ENCODE assay signal across 10 cellular contexts in genomic region chr19:6062274-6062673, GRCh38. TPM values are rescaled to one million over a fixed set of nuclear protein-coding genes. Genes with fewer than 3 reads are reported as not detected.
DNase-seq lines count a peak whose midpoint lies in the region; ATAC-seq and TF ChIP-seq lines count a peak whose summit lies in the region.
"Had no signal": no experiment of that assay in that cellular context is flagged by ENCODE, and none has a peak within 500 bp of the region (broad histone marks: within the 10 kb centered on the region; RNA-seq: fewer than 3 reads in every experiment).

No MANE protein-coding gene starts in this region.

- H3K27me3 Mint-ChIP-seq in GM23338 (ENCODE audit: insufficient read depth, low read depth, poor library complexity), result peaks cover 26% of the 10 kb centered on the region

- peaks cover 25% of the 10 kb centered on the region for H3K4me1 Mint-ChIP-seq in GM23338

- H3F3A ChIP-seq in GM23338 (replicated peaks; ENCODE audit: low read depth), result no peaks in the 10 kb centered on the region

- ATAC-seq in GM23338 (no peak), psoas muscle (peak in 1 of 4 donors; percentile 6), GM21447 (IDR thresholded peaks at IDR 0.05; ENCODE audit: unreplicated experiment) (no peak), GM19455 (IDR thresholded peaks at IDR 0.05; ENCODE audit: unreplicated experiment) (no peak), GM18868 (IDR thresholded peaks at IDR 0.05; ENCODE audit: unreplicated experiment) (no peak)

- TF ChIP-seq EP300 in esophagus muscularis mucosa (IDR thresholded peaks at IDR 0.05), result no peak

- intact Hi-C loops in esophagus muscularis mucosa (cut with DNase I) (no loop called here), psoas muscle (cut with DNase I) (no loop called here)

- WGBS in esophagus muscularis mucosa, result 37% methylated on average over 11 of the region's 11 CpGs
- 65 to 75% (median 74%) methylated on average over 11 of the region's 11 CpGs for WGBS in psoas muscle, 3 donors

- H3K27ac ChIP-seq in GM23338 (ENCODE audit: low read depth) (peak overlapping the region; percentile 19; the same call in 1 of the 2 replicates), esophagus muscularis mucosa (replicated peaks in 1 of 4) (peak overlapping the region; percentile 92 to 94 (median 94)), psoas muscle (peak overlapping the region; percentile 58)
- H3K27ac ChIP-seq: KMS-11 had no signal

- H3K36me3 Mint-ChIP-seq in GM23338 (ENCODE audit: low read depth), result no peaks in the 10 kb centered on the region

- H3K9me3 Mint-ChIP-seq in GM23338, result no peaks in the 10 kb centered on the region; the same call in 2 of the 3 replicates

- DNase-seq in GM23338 (ENCODE audit: low spot score) (no peak), esophagus muscularis mucosa (ENCODE audit: extremely low spot score) (no peak), psoas muscle (peak; percentile 50 to 60), cerebellar nuclear complex (lab: John Stamatoyannopoulos, UW) (no peak)
- DNase-seq in activated CD4-positive, alpha-beta T cell treated with anti-CD3 and anti-CD28 coated beads, Interleukin-2, amount 50 U/mL, for 4 hours, result peak; percentile 14 to 21
- DNase-seq: anterior cingulate cortex had no signal

- H3K27me3 ChIP-seq in GM23338 (ENCODE audit: insufficient read depth) (no peaks in the 10 kb centered on the region), esophagus muscularis mucosa (no peaks in the 10 kb centered on the region), psoas muscle (ENCODE audit: insufficient read depth in 3 of 3, low read length in 2 of 3) (peaks cover 0 to 29% (median 0%) of the 10 kb centered on the region in 3 donors)

- H3K27ac Mint-ChIP-seq in GM23338, result no peak overlapping the region

- H3K4me3 Mint-ChIP-seq in GM23338, result no peak overlapping the region

- no peak overlapping the region for H2AFZ ChIP-seq in GM23338

- H3K4me1 ChIP-seq in GM23338 (ENCODE audit: insufficient read depth), result peaks cover 5% of the 10 kb centered on the region; the same call in 1 of the 2 replicates
- peaks cover 89 to 100% (median 100%) of the 10 kb centered on the region in 4 donors for H3K4me1 ChIP-seq in esophagus muscularis mucosa
- peaks cover 20% of the 10 kb centered on the region for H3K4me1 ChIP-seq in psoas muscle

- H3K4me2 ChIP-seq in GM23338, result no peak overlapping the region
- H3K4me2 ChIP-seq: KMS-11 had no signal

- H3K9me3 ChIP-seq in esophagus muscularis mucosa, result no peaks in the 10 kb centered on the region
- H3K9me3 ChIP-seq in psoas muscle, result no peaks in the 10 kb centered on the region

- TF ChIP-seq POLR2A in esophagus muscularis mucosa (IDR thresholded peaks at IDR 0.05; ENCODE audit: low read depth), result no peak

- H3K4me3 ChIP-seq in GM23338, result no peak overlapping the region
- H3K4me3 ChIP-seq in esophagus muscularis mucosa, result no peak overlapping the region
- no peak overlapping the region for H3K4me3 ChIP-seq in psoas muscle

- H4K20me1 ChIP-seq in GM23338 (replicated peaks; ENCODE audit: insufficient read depth), result no peaks in the 10 kb centered on the region

- no peaks in the 10 kb centered on the region for H3K9me2 ChIP-seq in GM23338 (ENCODE audit: insufficient read depth)

- TF ChIP-seq CTCF in GM23338 (conservative IDR thresholded peaks at IDR 0.05; ENCODE audit: low read depth in 2 of 2) (no peak), esophagus muscularis mucosa (IDR thresholded peaks at IDR 0.05) (no peak), psoas muscle (IDR thresholded peaks at IDR 0.05) (no peak)

- H3K79me2 ChIP-seq in GM23338 (replicated peaks; ENCODE audit: insufficient read depth), result no peaks in the 10 kb centered on the region

- H3K36me3 ChIP-seq in GM23338 (ENCODE audit: insufficient read depth) (no peaks in the 10 kb centered on the region), esophagus muscularis mucosa (no peaks in the 10 kb centered on the region), psoas muscle (ENCODE audit: insufficient read depth in 1 of 2, low read depth in 1 of 2) (no peaks in the 10 kb centered on the region)

TF ChIP-seq in GM23338, 12 proteins besides CTCF, POLR2A, EP300 and RAD21:
- TF ChIP-seq REST (IDR thresholded peaks at IDR 0.05; ENCODE audit: unreplicated experiment) (no peak), STAT1 (IDR thresholded peaks at IDR 0.05; ENCODE audit: unreplicated experiment) (no peak)
TF ChIP-seq in GM23338: peak in this region for 0.

RNA-seq across cellular contexts. Expression of gene RFX2, which starts 48.0 kb away (rescaled TPM):
- total RNA-seq in GM23338 (2014; rRNA removed; shearing (Covaris generic)), result 4.6 and 5.2 TPM in 2 replicates
- 11.5 and 13.0 TPM in 2 replicates for polyA plus RNA-seq in GM23338 (2016; fragmentation: Nextera tagmentation; extraction: Ambion mirVana)
- total RNA-seq in esophagus muscularis mucosa, result 10 to 100 TPM; 25.5 to 49.9 (median 32.8) TPM
- total RNA-seq in psoas muscle, result 1 to 10 TPM in 2 of 4 donors, under 1 TPM in 2; 0.71 to 2.1 (median 1.3) TPM
- 1 to 10 TPM in 2 of 3 donors, under 1 TPM in 1; 0.58 to 1.5 (median 1.0) TPM for polyA plus RNA-seq in psoas muscle

Comparison
In these comparisons a context has a peak if more than half of its experiments do, and no peak if none do; other contexts are left out.
1. DNase-seq: peak in activated CD4-positive, alpha-beta T cell treated with anti-CD3 and anti-CD28 coated beads, Interleukin-2, amount 50 U/mL, for 4 hours (2 of 2) and psoas muscle (2 of 2); none in GM23338 (single experiment), esophagus muscularis mucosa (single experiment) and cerebellar nuclear complex (0 of 2).
2. H3K27ac ChIP-seq: peak in every context shown above with its lines; median percentile 94 in esophagus muscularis mucosa; 58 in psoas muscle; 19 in GM23338.